ENCODE assay signal across 12 cellular contexts in the genomic region with DNA sequence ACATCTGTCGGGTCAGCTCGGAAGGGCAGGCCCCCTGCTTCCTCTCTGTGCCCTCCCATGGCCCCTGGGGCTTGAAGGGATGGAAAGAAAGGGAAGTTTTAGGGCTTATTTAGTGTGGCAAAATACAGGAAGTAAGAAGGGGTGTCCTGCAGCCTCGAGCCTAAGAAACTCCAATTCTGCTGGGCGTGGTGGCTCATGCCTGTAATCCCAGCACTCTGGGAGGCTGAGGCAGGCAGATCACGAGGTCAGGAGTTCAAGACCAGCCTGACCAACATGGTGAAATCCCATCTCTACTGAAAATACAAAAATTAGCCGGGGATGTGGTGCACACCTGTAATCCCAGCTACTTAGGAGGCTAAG. TPM values are rescaled to one million over a fixed set of nuclear protein-coding genes. Genes with fewer than 3 reads are reported as not detected.
"Had no signal": no experiment of that assay in that cellular context is flagged by ENCODE, and none has a peak within 500 bp of the region (broad histone marks: within the 10 kb centered on the region; RNA-seq: fewer than 3 reads in every experiment).

No MANE protein-coding gene starts in this region.

RNA-seq across cellular contexts. Expression of gene TTLL6, which starts 20.9 kb away (rescaled TPM):
- total RNA-seq: activated CD4-positive, alpha-beta T cell treated with anti-CD3 and anti-CD28 coated beads, Interleukin-2, amount 10 ng/mL, durations not matched to agents 7 days and 5 days; activated CD8-positive, alpha-beta memory T cell treated with anti-CD3 and anti-CD28 coated beads, Interleukin-2, amount 10 ng/mL, durations not matched to agents 7 days and 5 days; activated CD8-positive, alpha-beta T cell treated with anti-CD3 and anti-CD28 coated beads for 36 hours; cardiac septum; chondrocyte; foreskin keratinocyte; glomerular endothelial cell; mesenteric fat pad; natural killer cell; psoas muscle; right atrium auricular region; skeletal muscle tissue had no signal
- polyA plus RNA-seq: foreskin keratinocyte had no signal
